In the genomic region with DNA sequence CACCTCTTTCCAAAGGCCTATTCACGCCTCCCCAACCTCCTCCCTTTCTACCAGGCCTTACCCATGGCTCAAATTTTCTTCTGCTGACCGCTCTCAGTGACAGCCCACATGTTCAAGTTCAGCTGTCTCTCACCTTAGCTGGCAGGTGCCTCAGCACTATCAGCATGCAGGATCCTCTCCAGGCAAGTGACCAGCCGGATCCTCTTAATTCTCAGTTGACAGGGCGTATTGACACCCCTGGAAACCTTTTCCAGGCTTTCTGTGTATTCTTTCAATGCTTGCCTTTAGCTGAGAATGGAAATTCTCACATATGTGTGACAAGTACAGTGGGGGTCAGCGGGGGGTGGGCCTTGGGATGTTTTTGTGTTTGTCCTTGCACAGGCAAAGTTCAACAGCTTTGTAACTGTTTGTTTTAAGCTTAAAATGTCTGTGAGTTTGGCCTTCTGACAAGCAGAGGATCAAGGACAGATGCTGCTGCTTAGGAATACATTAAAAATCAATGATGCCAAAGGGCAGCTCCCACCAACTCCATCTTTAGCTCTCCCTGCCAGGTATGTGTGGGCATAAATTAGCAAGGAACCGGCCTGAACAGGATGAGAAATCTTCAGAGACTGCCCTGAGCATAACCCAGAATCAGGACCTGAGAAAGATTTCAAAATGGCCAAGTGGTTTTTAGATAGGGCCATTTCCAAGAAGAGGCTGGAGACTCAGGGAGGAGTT, we compare ENCODE assay signal across 1 cellular context.
TF ChIP-seq lines count a peak whose summit lies in the region.

No MANE protein-coding gene starts in this region.

TF ChIP-seq in HepG2, 621 proteins besides CTCF, POLR2A, EP300 and RAD21 (continued from another document):
- TF ChIP-seq, protein P1, sequence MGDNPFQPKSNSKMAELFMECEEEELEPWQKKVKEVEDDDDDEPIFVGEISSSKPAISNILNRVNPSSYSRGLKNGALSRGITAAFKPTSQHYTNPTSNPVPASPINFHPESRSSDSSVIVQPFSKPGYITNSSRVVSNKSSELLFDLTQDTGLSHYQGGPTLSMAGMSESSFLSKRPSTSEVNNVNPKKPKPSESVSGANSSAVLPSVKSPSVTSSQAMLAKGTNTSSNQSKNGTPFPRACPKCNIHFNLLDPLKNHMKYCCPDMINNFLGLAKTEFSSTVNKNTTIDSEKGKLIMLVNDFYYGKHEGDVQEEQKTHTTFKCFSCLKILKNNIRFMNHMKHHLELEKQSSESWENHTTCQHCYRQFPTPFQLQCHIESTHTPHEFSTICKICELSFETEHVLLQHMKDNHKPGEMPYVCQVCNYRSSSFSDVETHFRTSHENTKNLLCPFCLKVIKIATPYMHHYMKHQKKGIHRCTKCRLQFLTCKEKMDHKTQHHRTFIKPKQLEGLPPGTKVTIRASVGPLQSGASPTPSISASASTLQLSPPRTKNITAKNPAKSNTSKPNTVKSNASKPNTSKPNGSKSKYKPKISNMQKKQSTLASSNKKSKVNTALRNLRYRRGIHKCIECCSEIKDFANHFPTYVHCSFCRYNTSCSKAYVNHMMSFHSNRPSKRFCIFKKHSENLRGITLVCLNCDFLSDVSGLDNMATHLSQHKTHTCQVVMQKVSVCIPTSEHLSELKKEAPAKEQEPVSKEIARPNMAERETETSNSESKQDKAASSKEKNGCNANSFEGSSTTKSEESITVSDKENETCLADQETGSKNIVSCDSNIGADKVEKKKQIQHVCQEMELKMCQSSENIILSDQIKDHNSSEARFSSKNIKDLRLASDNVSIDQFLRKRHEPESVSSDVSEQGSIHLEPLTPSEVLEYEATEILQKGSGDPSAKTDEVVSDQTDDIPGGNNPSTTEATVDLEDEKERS (CRISPR knock-in tag; IDR thresholded peaks at IDR 0.05), result peak; percentile 48
- TF ChIP-seq ZNF264 (CRISPR knock-in tag; IDR thresholded peaks at IDR 0.05) (peak; percentile 89), SMAD9 (CRISPR knock-in tag; IDR thresholded peaks at IDR 0.05) (no peak), ZNF446 (CRISPR knock-in tag; IDR thresholded peaks at IDR 0.05) (peak; percentile 32; the same call in 1 of the 2 replicates), ZNF431 (CRISPR knock-in tag; IDR thresholded peaks at IDR 0.05; ENCODE audit: borderline replicate concordance, low read depth) (peak; percentile 65; the same call in 1 of the 2 replicates), PHF20 (CRISPR knock-in tag; IDR thresholded peaks at IDR 0.05) (no peak), ZNF563 (CRISPR knock-in tag; IDR thresholded peaks at IDR 0.05) (peak; percentile 38; the same call in 1 of the 2 replicates), TARDBP (CRISPR knock-in tag; IDR thresholded peaks at IDR 0.05) (peak; percentile 87), GTF3A (CRISPR knock-in tag; conservative IDR thresholded peaks at IDR 0.05) (no peak)
- TF ChIP-seq, protein P2, sequence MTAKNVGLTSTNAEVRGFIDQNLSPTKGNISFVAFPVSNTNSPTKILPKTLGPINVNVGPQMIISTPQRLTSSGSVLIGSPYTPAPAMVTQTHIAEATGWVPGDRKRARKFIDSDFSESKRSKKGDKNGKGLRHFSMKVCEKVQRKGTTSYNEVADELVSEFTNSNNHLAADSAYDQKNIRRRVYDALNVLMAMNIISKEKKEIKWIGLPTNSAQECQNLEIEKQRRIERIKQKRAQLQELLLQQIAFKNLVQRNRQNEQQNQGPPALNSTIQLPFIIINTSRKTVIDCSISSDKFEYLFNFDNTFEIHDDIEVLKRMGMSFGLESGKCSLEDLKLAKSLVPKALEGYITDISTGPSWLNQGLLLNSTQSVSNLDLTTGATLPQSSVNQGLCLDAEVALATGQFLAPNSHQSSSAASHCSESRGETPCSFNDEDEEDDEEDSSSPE (CRISPR knock-in tag; IDR thresholded peaks at IDR 0.05), result peak; percentile 42; the same call in 1 of the 2 replicates
- TF ChIP-seq, protein P3, sequence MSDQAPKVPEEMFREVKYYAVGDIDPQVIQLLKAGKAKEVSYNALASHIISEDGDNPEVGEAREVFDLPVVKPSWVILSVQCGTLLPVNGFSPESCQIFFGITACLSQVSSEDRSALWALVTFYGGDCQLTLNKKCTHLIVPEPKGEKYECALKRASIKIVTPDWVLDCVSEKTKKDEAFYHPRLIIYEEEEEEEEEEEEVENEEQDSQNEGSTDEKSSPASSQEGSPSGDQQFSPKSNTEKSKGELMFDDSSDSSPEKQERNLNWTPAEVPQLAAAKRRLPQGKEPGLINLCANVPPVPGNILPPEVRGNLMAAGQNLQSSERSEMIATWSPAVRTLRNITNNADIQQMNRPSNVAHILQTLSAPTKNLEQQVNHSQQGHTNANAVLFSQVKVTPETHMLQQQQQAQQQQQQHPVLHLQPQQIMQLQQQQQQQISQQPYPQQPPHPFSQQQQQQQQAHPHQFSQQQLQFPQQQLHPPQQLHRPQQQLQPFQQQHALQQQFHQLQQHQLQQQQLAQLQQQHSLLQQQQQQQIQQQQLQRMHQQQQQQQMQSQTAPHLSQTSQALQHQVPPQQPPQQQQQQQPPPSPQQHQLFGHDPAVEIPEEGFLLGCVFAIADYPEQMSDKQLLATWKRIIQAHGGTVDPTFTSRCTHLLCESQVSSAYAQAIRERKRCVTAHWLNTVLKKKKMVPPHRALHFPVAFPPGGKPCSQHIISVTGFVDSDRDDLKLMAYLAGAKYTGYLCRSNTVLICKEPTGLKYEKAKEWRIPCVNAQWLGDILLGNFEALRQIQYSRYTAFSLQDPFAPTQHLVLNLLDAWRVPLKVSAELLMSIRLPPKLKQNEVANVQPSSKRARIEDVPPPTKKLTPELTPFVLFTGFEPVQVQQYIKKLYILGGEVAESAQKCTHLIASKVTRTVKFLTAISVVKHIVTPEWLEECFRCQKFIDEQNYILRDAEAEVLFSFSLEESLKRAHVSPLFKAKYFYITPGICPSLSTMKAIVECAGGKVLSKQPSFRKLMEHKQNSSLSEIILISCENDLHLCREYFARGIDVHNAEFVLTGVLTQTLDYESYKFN (CRISPR knock-in tag; conservative IDR thresholded peaks at IDR 0.05), result peak; percentile 99
